20 cellular contexts compared by ENCODE assay signal in the genomic region with DNA sequence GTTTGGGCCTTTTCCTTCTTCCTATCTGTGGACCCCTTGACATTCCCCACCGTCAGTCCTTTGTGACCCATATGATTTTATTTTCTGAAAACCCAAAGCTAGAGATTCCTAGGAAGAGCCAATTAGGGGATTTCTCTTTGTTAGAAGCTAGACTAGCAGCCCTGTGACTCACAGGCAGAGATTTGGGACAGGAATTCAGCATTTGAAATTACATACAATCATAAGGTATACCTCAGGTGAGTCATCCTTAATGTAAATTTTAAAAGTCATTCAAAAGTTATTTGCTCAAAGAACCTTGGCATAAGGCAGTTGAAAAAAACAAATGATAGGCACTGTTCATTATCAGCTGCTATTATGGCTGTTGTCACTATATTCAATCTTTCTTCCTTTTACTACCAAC. TPM values are rescaled to one million over a fixed set of nuclear protein-coding genes. Genes with fewer than 3 reads are reported as not detected.
DNase-seq lines count a peak whose midpoint lies in the region; ATAC-seq and TF ChIP-seq lines count a peak whose summit lies in the region.
"Had no signal": no experiment of that assay in that cellular context is flagged by ENCODE, and none has a peak within 500 bp of the region (broad histone marks: within the 10 kb centered on the region; RNA-seq: fewer than 3 reads in every experiment).

No MANE protein-coding gene starts in this region.

- CTCF ChIA-PET in MCF 10A (lab: Yijun Ruan, JAX), result no interaction called here

- no peak overlapping the region for H3K27ac Mint-ChIP-seq in MCF 10A (ENCODE audit: low read depth, unreplicated experiment)
- H3K27ac Mint-ChIP-seq: CD8-positive, alpha-beta memory T cell had no signal

- intact Hi-C loops in MCF 10A (cut with micrococcal nuclease) (no loop called here), breast epithelium (cut with DNase I; ENCODE audit: low total_unique reads) (loop anchor here (10.0 kb wide), 1 partner anchor 1008 kb away; no protein-coding TSS in a partner anchor)

- peak; percentile 96 for ATAC-seq in foreskin keratinocyte

- TF ChIP-seq CTCF in MCF 10A (IDR thresholded peaks at IDR 0.05; ENCODE audit: unreplicated experiment) (no peak), breast epithelium (IDR thresholded peaks at IDR 0.05) (no peak), foreskin keratinocyte (conservative IDR thresholded peaks at IDR 0.05) (no peak)

- H3K36me3 ChIP-seq in breast epithelium, result no peaks in the 10 kb centered on the region
- H3K36me3 ChIP-seq: BLaER1, MG63 had no signal

- POLR2A ChIA-PET in MCF 10A (lab: Yijun Ruan, JAX), result no interaction called here

- H3K27me3 Mint-ChIP-seq in MCF 10A (ENCODE audit: insufficient read depth, unreplicated experiment), result peaks cover 72% of the 10 kb centered on the region

- H3K27me3 ChIP-seq in breast epithelium (peaks cover 0 to 52% of the 10 kb centered on the region in 2 donors), foreskin keratinocyte (no peaks in the 10 kb centered on the region)
- H3K27me3 ChIP-seq: MG63 had no signal

- no peak for TF ChIP-seq POLR2A in breast epithelium (IDR thresholded peaks at IDR 0.05)

- H3K4me3 ChIP-seq in breast epithelium, result no peak overlapping the region
- H3K4me3 ChIP-seq: BLaER1, MG63 had no signal

- peaks cover 14% of the 10 kb centered on the region for H3K4me1 Mint-ChIP-seq in MCF 10A (ENCODE audit: insufficient read depth, unreplicated experiment)
- H3K4me1 Mint-ChIP-seq: CD8-positive, alpha-beta memory T cell had no signal

- no peaks in the 10 kb centered on the region for H3K9me3 ChIP-seq in breast epithelium
- H3K9me3 ChIP-seq: BLaER1, MG63 had no signal

- no peak overlapping the region for H3K4me3 Mint-ChIP-seq in MCF 10A (ENCODE audit: unreplicated experiment)
- H3K4me3 Mint-ChIP-seq: CD8-positive, alpha-beta memory T cell had no signal

- BruUV-seq in MCF 10A (replicated peaks; lab: Mats Ljungman, UMichigan), result no TSS peak

- no peaks in the 10 kb centered on the region for H3K36me3 Mint-ChIP-seq in MCF 10A (ENCODE audit: insufficient read depth, unreplicated experiment)
- H3K36me3 Mint-ChIP-seq: CD8-positive, alpha-beta memory T cell had no signal

- no peaks in the 10 kb centered on the region for H3K9me3 Mint-ChIP-seq in MCF 10A (ENCODE audit: unreplicated experiment)

- DNase-seq in MCF 10A (ENCODE audit: unreplicated experiment) (peak; percentile 43), breast epithelium (ENCODE audit: low spot score in 2 of 2) (no peak), SW480 (ENCODE audit: low spot score) (peak; percentile 1), foreskin keratinocyte (peak; percentile 59 to 71), middle frontal gyrus (ENCODE audit: extremely low spot score, low spot score) (no peak), substantia nigra (lab: John Stamatoyannopoulos, UW) (no peak), NCI-H2227 treated with DMSO at 0.1 percent for 48 hours (lab: John Stamatoyannopoulos, UW) (no peak), A172 (ENCODE audit: low spot score) (no peak)
- DNase-seq: 8988T; CD8-positive, alpha-beta memory T cell; MG63; NCI-H1092; NCI-H146; NCI-H2081; NCI-H510A treated with DMSO at 0.1 percent for 48 hours; NCI-H82; Right ventricle myocardium superior had no signal

- no peaks in the 10 kb centered on the region for H3K4me1 ChIP-seq in breast epithelium
- H3K4me1 ChIP-seq in foreskin keratinocyte, result peaks cover 20% of the 10 kb centered on the region
- H3K4me1 ChIP-seq: BLaER1 had no signal

- H3K27ac ChIP-seq in breast epithelium (no peak overlapping the region), foreskin keratinocyte (no peak overlapping the region), substantia nigra (ENCODE audit: low read depth, low read length, poor library complexity, severe bottlenecking) (no peak overlapping the region)
- H3K27ac ChIP-seq: BLaER1, KMS-11 had no signal

RNA-seq across cellular contexts. Expression of a gene that starts 40.6 kb away (rescaled TPM):
- total RNA-seq in MCF 10A (2022), result not detected in 2 replicates
- not detected for total RNA-seq in breast epithelium
- not detected in 2 replicates for total RNA-seq in foreskin keratinocyte
- polyA plus RNA-seq in foreskin keratinocyte, result not detected in 2 replicates
- not detected in 2 replicates for total RNA-seq in A172 (2014; rRNA removed; shearing (Covaris generic))
- total RNA-seq: CD8-positive, alpha-beta memory T cell; H4; Right ventricle myocardium superior had no signal
- polyA plus RNA-seq: CD8-positive, alpha-beta memory T cell had no signal

Comparison
In these comparisons a context has a peak if more than half of its experiments do, and no peak if none do; other contexts are left out.
1. DNase-seq: peak in MCF 10A (single experiment), SW480 (single experiment) and foreskin keratinocyte (2 of 2); none in breast epithelium (0 of 2), middle frontal gyrus (single experiment), substantia nigra (0 of 49), NCI-H2227 treated with DMSO at 0.1 percent for 48 hours (single experiment) and A172 (single experiment).